In the genomic region with DNA sequence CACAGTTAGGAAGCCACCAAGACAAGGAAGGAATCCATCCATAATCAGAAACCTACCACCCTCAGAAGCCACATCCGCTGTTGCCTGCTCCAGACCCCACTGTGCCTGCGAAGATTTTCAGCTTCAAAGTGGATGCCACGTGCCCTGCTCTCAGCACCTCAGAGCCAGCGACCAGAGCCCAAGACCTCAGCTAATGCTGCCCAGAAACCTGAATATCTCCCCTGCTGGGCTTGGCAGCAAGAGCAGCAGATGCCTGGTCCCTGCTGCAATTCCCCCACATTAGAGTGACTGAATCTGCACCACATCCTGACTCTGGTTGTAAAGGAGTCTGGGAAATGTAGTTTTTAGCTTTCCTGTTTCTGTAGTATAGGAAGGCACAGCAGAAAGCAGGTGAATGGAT, we compare ENCODE assay signal across 13 cellular contexts. TPM values are rescaled to one million over a fixed set of nuclear protein-coding genes. Genes with fewer than 3 reads are reported as not detected.
DNase-seq lines count a peak whose midpoint lies in the region; ATAC-seq, FAIRE-seq and TF ChIP-seq lines count a peak whose summit lies in the region.
"Had no signal": no experiment of that assay in that cellular context is flagged by ENCODE, and none has a peak within 500 bp of the region (broad histone marks: within the 10 kb centered on the region; RNA-seq: fewer than 3 reads in every experiment).

No MANE protein-coding gene starts in this region.

- no peak for TF ChIP-seq EP300 in GM12878 (IDR thresholded peaks at IDR 0.05; ENCODE audit: borderline replicate concordance in 1 of 2, control insufficient read depth in 1 of 2, low read depth in 2 of 2, low read length in 2 of 2)

- 16% methylated on average over 4 of the region's 4 CpGs for WGBS in GM12878 (ENCODE audit: insufficient coverage, insufficient replicate concordance, low lambda C conversion rate, missing lambda C conversion rate)

- H3K9me3 ChIP-seq in GM12878 (replicated peaks; ENCODE audit: control insufficient read depth, insufficient read depth, low read length), result no peaks in the 10 kb centered on the region
- H3K9me3 ChIP-seq: vagina had no signal

- peaks cover 10% of the 10 kb centered on the region for H3K4me1 Mint-ChIP-seq in activated naive CD4-positive, alpha-beta T cell treated with anti-CD3 and anti-CD28 coated beads for 36 hours (ENCODE audit: low read depth)

- SMC1A ChIA-PET in GM12878 (lab: Charles Lee; ENCODE audit: uncharacterized antibody, unreplicated experiment), result interaction anchor here (0.6 to 6.0 kb wide), 8 partner anchors 28 to 864 kb away, joined by 3 to 59 read pairs (median 3); no protein-coding TSS in a partner anchor

- no peak overlapping the region for H3K4me3 ChIP-seq in GM12878
- H3K4me3 ChIP-seq: vagina had no signal

- no peak overlapping the region for H3K27ac ChIP-seq in GM12878 (ENCODE audit: control insufficient read depth, insufficient read depth)
- H3K27ac ChIP-seq: vagina had no signal

- no peak overlapping the region for H3K4me3 Mint-ChIP-seq in activated naive CD4-positive, alpha-beta T cell treated with anti-CD3 and anti-CD28 coated beads for 36 hours

- no peak for TF ChIP-seq CTCF in GM12878 (IDR thresholded peaks at IDR 0.05 in 2 of 3, conservative IDR thresholded peaks at IDR 0.05 in 1 of 3; ENCODE audit: control insufficient read depth in 2 of 3, extremely low read depth in 1 of 3, insufficient read depth in 1 of 3, low read depth in 3 of 3, low read length in 3 of 3)

- no peak overlapping the region for H3K4me2 ChIP-seq in GM12878 (ENCODE audit: control insufficient read depth, insufficient read depth)

- in situ Hi-C loops in GM12878 (cut with MboI), result loop anchor here (10.0 kb wide), 2 partner anchors 255 to 315 kb away; no protein-coding TSS in a partner anchor

- H2AFZ ChIP-seq in GM12878 (ENCODE audit: control insufficient read depth, low read depth, low read length), result no peak overlapping the region

- no peaks in the 10 kb centered on the region for H3K79me2 ChIP-seq in GM12878 (ENCODE audit: control insufficient read depth, insufficient read depth, low read length)

- no peaks in the 10 kb centered on the region for H4K20me1 ChIP-seq in GM12878 (ENCODE audit: control insufficient read depth, insufficient read depth)

- DNase-seq in activated naive CD4-positive, alpha-beta T cell treated with anti-CD3 and anti-CD28 coated beads for 36 hours, result peak; percentile 35
- DNase-seq in activated naive CD4-positive, alpha-beta T cell treated with anti-CD3 and anti-CD28 coated beads, Interleukin-2, amount 50 U/mL, for 16 hours, result no peak
- DNase-seq in RPMI7951 (ENCODE audit: low read depth) (peak; percentile 28), GM12878 (ENCODE audit: low read depth, low spot score) (no peak), urothelium cell line (ENCODE audit: low spot score) (peak; percentile 34), medulla oblongata (ENCODE audit: extremely low spot score) (no peak), RPMI8226 (no peak)
- DNase-seq: hippocampal formation had no signal

- intact Hi-C loops in activated naive CD4-positive, alpha-beta T cell treated with anti-CD3 and anti-CD28 coated beads for 36 hours (cut with micrococcal nuclease), result loop anchor here (1.0 to 5.0 kb wide), 5 partner anchors 103 to 736 kb away; partner anchors contain the start of gene PLEKHG1
- intact Hi-C loops in GM12878 (cut with micrococcal nuclease; ENCODE audit: unreplicated experiment), result loop anchor here (1.0 to 5.0 kb wide), 5 partner anchors 63 to 736 kb away; partner anchors contain the start of gene PPP1R14C

- POLR2A ChIA-PET in GM12878 (lab: Charles Lee), result no interaction called here

- H3K27ac Mint-ChIP-seq in activated naive CD4-positive, alpha-beta T cell treated with anti-CD3 and anti-CD28 coated beads for 36 hours, result no peak overlapping the region
- H3K27ac Mint-ChIP-seq: IgD-negative memory B cell had no signal

- FAIRE-seq in GM12878 (lab: Jason Lieb, UNC) (no peak), urothelium cell line (lab: Jason Lieb, UNC) (no peak)

- BruUV-seq in GM12878 (replicated peaks; lab: Mats Ljungman, UMichigan), result no TSS peak

- H3K27me3 ChIP-seq in GM12878 (replicated peaks in 1 of 2; ENCODE audit: control insufficient read depth in 2 of 2, insufficient read depth in 2 of 2, low read length in 1 of 2), result no peaks in the 10 kb centered on the region; a peak in 1 of 4 replicates
- H3K27me3 ChIP-seq: vagina had no signal

- no peaks in the 10 kb centered on the region for H3K4me1 ChIP-seq in GM12878 (ENCODE audit: control insufficient read depth, insufficient read depth, low read length)
- H3K4me1 ChIP-seq: vagina had no signal

- CTCF ChIA-PET in activated naive CD4-positive, alpha-beta T cell treated with anti-CD3 and anti-CD28 coated beads for 36 hours (lab: Charles Lee), result interaction anchor here (0.6 to 4.7 kb wide), 13 partner anchors 9 to 736 kb away, joined by 3 to 43 read pairs (median 6); no protein-coding TSS in a partner anchor
- CTCF ChIA-PET in GM12878 (lab: Yijun Ruan, JAX), result interaction anchor here (0.6 to 8.7 kb wide), 18 partner anchors 9 to 736 kb away, joined by 3 to 115 read pairs (median 6); no protein-coding TSS in a partner anchor

- H3K9me3 Mint-ChIP-seq in activated naive CD4-positive, alpha-beta T cell treated with anti-CD3 and anti-CD28 coated beads for 36 hours, result no peaks in the 10 kb centered on the region
- H3K9me3 Mint-ChIP-seq: IgD-negative memory B cell had no signal

- no peak overlapping the region for H3K9ac ChIP-seq in GM12878 (ENCODE audit: control insufficient read depth, insufficient read depth, low read length)

- no peaks in the 10 kb centered on the region for H3K36me3 Mint-ChIP-seq in activated naive CD4-positive, alpha-beta T cell treated with anti-CD3 and anti-CD28 coated beads for 36 hours (ENCODE audit: low read depth)

- ATAC-seq in GM12878 (peak; percentile 30; the same call in 2 of the 3 replicates), GM18498 (IDR thresholded peaks at IDR 0.05; ENCODE audit: unreplicated experiment) (no peak)

- no peak for TF ChIP-seq RAD21 in GM12878 (IDR thresholded peaks at IDR 0.05; ENCODE audit: insufficient read depth, low read depth, low read length)

- TF ChIP-seq POLR2A in GM12878 (IDR thresholded peaks at IDR 0.05; ENCODE audit: low read depth, low read length), result no peak

- H3K27me3 Mint-ChIP-seq in activated naive CD4-positive, alpha-beta T cell treated with anti-CD3 and anti-CD28 coated beads for 36 hours (ENCODE audit: low read depth), result peaks cover 2% of the 10 kb centered on the region

- RAD21 ChIA-PET in GM12878 (lab: Charles Lee; ENCODE audit: unreplicated experiment), result interaction anchor here (1.6 to 4.8 kb wide), 2 partner anchors 315 to 738 kb away, joined by 4 to 53 read pairs; no protein-coding TSS in a partner anchor

- H3K36me3 ChIP-seq in GM12878 (ENCODE audit: control insufficient read depth in 2 of 2, insufficient read depth in 2 of 2, low read length in 1 of 2), result no peaks in the 10 kb centered on the region
- H3K36me3 ChIP-seq: vagina had no signal

TF ChIP-seq in GM12878, 131 proteins besides CTCF, POLR2A, EP300 and RAD21 (continues in another document):
- TF ChIP-seq SIN3A (IDR thresholded peaks at IDR 0.05; ENCODE audit: low read depth, low read length) (no peak), SIX5 (IDR thresholded peaks at IDR 0.05; ENCODE audit: low read depth, low read length, severe bottlenecking) (peak; percentile 27)

RNA-seq across cellular contexts. Expression of gene ULBP3, which starts 10.7 kb away (rescaled TPM):
- total RNA-seq in activated naive CD4-positive, alpha-beta T cell treated with anti-CD3 and anti-CD28 coated beads for 36 hours, result not detected
- 8.9 and 13.6 TPM in 2 replicates for total RNA-seq in RPMI7951 (2014; rRNA removed; shearing (Covaris generic))
- total RNA-seq in GM12878 (2013; cell fraction: nucleolus; rRNA removed), result not detected in 2 replicates
- 0.22 TPM in 1 of 2 replicates, not detected in the other for total RNA-seq in GM12878 (2014; rRNA removed)
- not detected in 2 replicates for total RNA-seq in GM12878 (2014; rRNA removed; fragmentation: Illumina TruSeq; extraction: Trizol)
- total RNA-seq in GM12878 (2021), result not detected in 2 replicates
- polyA plus RNA-seq in GM12878 (2011; ENCODE audit: low read depth), result not detected
- 0.16 and 0.17 TPM in 2 replicates for polyA plus RNA-seq in GM12878 (2011; rRNA removed)
- 0.23 and 0.24 TPM in 2 replicates for polyA plus RNA-seq in GM12878 (2011; cell fraction: cytosol; rRNA removed)
- polyA plus RNA-seq in GM12878 (2011; cell fraction: nucleus; rRNA removed), result not detected in 2 replicates
- 0.24 and 0.28 TPM in 2 replicates for polyA plus RNA-seq in GM12878 (2012)
- not detected in 2 replicates for polyA plus RNA-seq in GM12878 (2014; fragmentation: Illumina TruSeq; extraction: Trizol)
- not detected for polyA plus RNA-seq in GM12878 (2014; fragmentation: Nextera tagmentation; extraction: Ambion mirVana)
- 0.08 TPM in 1 of 2 replicates, not detected in the other for polyA plus RNA-seq in GM12878 (2014; rRNA removed)
- polyA plus RNA-seq in GM12878 (2016; fragmentation: Nextera tagmentation; extraction: Ambion mirVana), result not detected
- 0.21 and 0.73 TPM in 2 replicates for polyA minus RNA-seq in GM12878 (2011; rRNA and poly(A)+ RNA removed)
- polyA minus RNA-seq in GM12878 (2011; cell fraction: cytosol; rRNA and poly(A)+ RNA removed), result not detected in 2 replicates
- polyA minus RNA-seq in GM12878 (2011; cell fraction: nucleus; rRNA and poly(A)+ RNA removed), result not detected in 2 replicates

RNA-seq across cellular contexts. Expression of gene RAET1L, which starts 54.3 kb away (rescaled TPM):
- total RNA-seq in activated naive CD4-positive, alpha-beta T cell treated with anti-CD3 and anti-CD28 coated beads for 36 hours, result not detected
- not detected in 2 replicates for total RNA-seq in RPMI7951 (2014; rRNA removed; shearing (Covaris generic))
- not detected in 2 replicates for total RNA-seq in GM12878 (2013; cell fraction: nucleolus; rRNA removed)
- total RNA-seq in GM12878 (2014; rRNA removed) (not detected in 2 replicates), GM12878 (2014; rRNA removed; fragmentation: Illumina TruSeq; extraction: Trizol) (not detected in 2 replicates), GM12878 (2021) (not detected in 2 replicates)
- polyA plus RNA-seq in GM12878 (2011; ENCODE audit: low read depth), result not detected
- polyA plus RNA-seq in GM12878 (2011; rRNA removed) (not detected in 2 replicates), GM12878 (2014; fragmentation: Illumina TruSeq; extraction: Trizol) (not detected in 2 replicates), GM12878 (2014; fragmentation: Nextera tagmentation; extraction: Ambion mirVana) (not detected), GM12878 (2014; rRNA removed) (not detected in 2 replicates), GM12878 (2016; fragmentation: Nextera tagmentation; extraction: Ambion mirVana) (not detected)
- not detected in 2 replicates for polyA plus RNA-seq in GM12878 (2011; cell fraction: cytosol; rRNA removed)
- polyA plus RNA-seq in GM12878 (2011; cell fraction: nucleus; rRNA removed), result not detected in 2 replicates
- not detected in 2 replicates for polyA plus RNA-seq in GM12878 (2012)
- polyA minus RNA-seq in GM12878 (2011; rRNA and poly(A)+ RNA removed), result not detected in 2 replicates
- polyA minus RNA-seq in GM12878 (2011; cell fraction: cytosol; rRNA and poly(A)+ RNA removed), result not detected in 2 replicates
- polyA minus RNA-seq in GM12878 (2011; cell fraction: nucleus; rRNA and poly(A)+ RNA removed), result not detected in 2 replicates
- total RNA-seq: mucosa of gallbladder; T-helper 1 cell treated with Interleukin-12 subunit alpha and Interleukin-12 subunit beta and Interleukin-4 antibody, amounts not matched to agents 30 ng/mL and 1 ng/mL, for 36 hours had no signal
- polyA plus RNA-seq: IgD-negative memory B cell had no signal

Comparison
In these comparisons a context has a peak if more than half of its experiments do, and no peak if none do; other contexts are left out.
1. DNase-seq: peak in activated naive CD4-positive, alpha-beta T cell treated with anti-CD3 and anti-CD28 coated beads for 36 hours (single experiment), RPMI7951 (single experiment) and urothelium cell line (single experiment); none in activated naive CD4-positive, alpha-beta T cell treated with anti-CD3 and anti-CD28 coated beads, Interleukin-2, amount 50 U/mL, for 16 hours (single experiment), GM12878 (single experiment), medulla oblongata (single experiment) and RPMI8226 (single experiment).